Comparison of ENCODE assay signal across 17 cellular contexts in genomic region chr16:46558018-46558417, GRCh38.
A peak's percentile ranks its signal among the peaks of the same experiment; 100 is the strongest.
DNase-seq lines count a peak whose midpoint lies in the region; ATAC-seq and TF ChIP-seq lines count a peak whose summit lies in the region.
"Had no signal": no experiment of that assay in that cellular context is flagged by ENCODE, and none has a peak within 500 bp of the region (broad histone marks: within the 10 kb centered on the region; RNA-seq: fewer than 3 reads in every experiment).

No MANE protein-coding gene starts in this region.

- H2AK5ac ChIP-seq in IMR-90 (ENCODE audit: low read depth, low read length) (no peak overlapping the region), mesenchymal stem cell (ENCODE audit: low read length, severe bottlenecking) (no peak overlapping the region)

- CTCF ChIA-PET in IMR-90 (lab: Yijun Ruan, JAX) (interaction anchor here (0.7 kb wide), 1 partner anchor 51 kb away, joined by 3 read pairs; no protein-coding TSS in a partner anchor), mammary epithelial cell (lab: Charles Lee; ENCODE audit: low non-redundant PET) (no interaction called here)

- H3K4ac ChIP-seq in IMR-90 (ENCODE audit: low read depth, low read length) (no peak overlapping the region), mesenchymal stem cell (ENCODE audit: low read depth in 1 of 2, low read length in 2 of 2) (no peak overlapping the region)

- POLR2A ChIA-PET in IMR-90 (lab: Charles Lee; ENCODE audit: unreplicated experiment) = no interaction called here

- H2BK5ac ChIP-seq in IMR-90 (ENCODE audit: low read depth, low read length, poor library complexity, severe bottlenecking) (no peak overlapping the region), mesenchymal stem cell (ENCODE audit: low read depth, low read length, poor library complexity, severe bottlenecking) (no peak overlapping the region)

- no peaks in the 10 kb centered on the region for H3K9me1 ChIP-seq in IMR-90 (ENCODE audit: insufficient read depth, low read length)

- no peaks in the 10 kb centered on the region for H3K27me3 ChIP-seq in GM23248 (replicated peaks; ENCODE audit: insufficient read depth)
- H3K27me3 ChIP-seq in IMR-90 (ENCODE audit: control insufficient read depth, insufficient read depth, low read length) = no peaks in the 10 kb centered on the region
- no peaks in the 10 kb centered on the region for H3K27me3 ChIP-seq in adipocyte (replicated peaks; ENCODE audit: control insufficient read depth, insufficient read depth, low read length)
- no peaks in the 10 kb centered on the region for H3K27me3 ChIP-seq in mesenchymal stem cell (ENCODE audit: control insufficient read depth in 1 of 2, insufficient read depth in 1 of 2, low read length in 2 of 2)
- H3K27me3 ChIP-seq in mammary epithelial cell (ENCODE audit: insufficient read depth, low read length) = no peaks in the 10 kb centered on the region
- H3K27me3 ChIP-seq: BLaER1 treated with 17β-estradiol and CSF1 and Interleukin-3, amounts not matched to agents 10 nM and 100 nM had no signal

- H2AK9ac ChIP-seq in IMR-90 (replicated peaks; ENCODE audit: low read depth, low read length, poor library complexity) = no peak overlapping the region

- H3K14ac ChIP-seq in IMR-90 (replicated peaks; ENCODE audit: low read depth, low read length) (no peak overlapping the region), mesenchymal stem cell (ENCODE audit: low read length in 2 of 2) (no peak overlapping the region)

- H2AFZ ChIP-seq in GM23248 = peak overlapping the region; percentile 32; the same call in 1 of the 2 replicates
- no peak overlapping the region for H2AFZ ChIP-seq in IMR-90 (replicated peaks; ENCODE audit: low read length, poor library complexity)
- H2AFZ ChIP-seq in mesenchymal stem cell (ENCODE audit: low read depth, low read length) = no peak overlapping the region
- H2AFZ ChIP-seq in mammary epithelial cell (ENCODE audit: low read depth, low read length) = no peak overlapping the region

- H4K20me1 ChIP-seq in GM23248 (ENCODE audit: insufficient read depth) (no peaks in the 10 kb centered on the region), IMR-90 (ENCODE audit: insufficient read depth, low read length) (no peaks in the 10 kb centered on the region), mammary epithelial cell (ENCODE audit: insufficient read depth, low read length) (no peaks in the 10 kb centered on the region)
- H4K20me1 ChIP-seq: BLaER1 treated with 17β-estradiol and CSF1 and Interleukin-3, amounts not matched to agents 10 nM and 100 nM had no signal

- H4K5ac ChIP-seq in IMR-90 (ENCODE audit: low read depth, low read length) = no peak overlapping the region

- 21 to 32% methylated on average over 1 of the region's 1 CpG for WGBS in GM23248 (ENCODE audit: low coverage in 1 of 2, low lambda C conversion rate in 2 of 2, missing lambda C conversion rate in 2 of 2), 2 experiments
- no CpG with 5 or more reads among the region's 1 CpG for WGBS in IMR-90 (ENCODE audit: extremely low coverage in 2 of 2, insufficient read length in 1 of 2), 2 experiments
- WGBS in mesenchymal stem cell = no CpG with 5 or more reads among the region's 1 CpG
- 13% methylated on average over 1 of the region's 1 CpG for WGBS in mammary epithelial cell (ENCODE audit: low coverage, missing lambda C conversion rate)

- H4K91ac ChIP-seq in IMR-90 (ENCODE audit: insufficient read depth, low read depth, low read length) (no peak overlapping the region), mesenchymal stem cell (ENCODE audit: low read length) (no peak overlapping the region)

- H3K4me3 ChIP-seq in GM23248 = no peak overlapping the region
- no peak overlapping the region for H3K4me3 ChIP-seq in IMR-90 (ENCODE audit: insufficient read depth, low read depth, low read length)
- no peak overlapping the region for H3K4me3 ChIP-seq in adipocyte (ENCODE audit: low read length)
- no peak overlapping the region for H3K4me3 ChIP-seq in mesenchymal stem cell (ENCODE audit: insufficient read depth in 1 of 2, low read depth in 1 of 2, low read length in 2 of 2)
- no peak overlapping the region for H3K4me3 ChIP-seq in mammary epithelial cell (replicated peaks in 1 of 3; ENCODE audit: insufficient read depth in 1 of 3, low read depth in 2 of 3, low read length in 3 of 3)
- H3K4me3 ChIP-seq in foreskin fibroblast (ENCODE audit: low read depth in 1 of 2, low read length in 2 of 2) = no peak overlapping the region
- H3K4me3 ChIP-seq: BLaER1 treated with 17β-estradiol and CSF1 and Interleukin-3, amounts not matched to agents 10 nM and 100 nM had no signal

- no peak overlapping the region for H3K4me2 ChIP-seq in GM23248 (ENCODE audit: unreplicated experiment)
- H3K4me2 ChIP-seq in IMR-90 (ENCODE audit: low read depth, low read length) = no peak overlapping the region
- H3K4me2 ChIP-seq in mesenchymal stem cell (ENCODE audit: low read length, poor library complexity, severe bottlenecking) = peak overlapping the region; percentile 16
- H3K4me2 ChIP-seq in mammary epithelial cell (ENCODE audit: insufficient read depth, low read depth, low read length) = no peak overlapping the region
- H3K4me2 ChIP-seq: BLaER1 treated with 17β-estradiol and CSF1 and Interleukin-3, amounts not matched to agents 10 nM and 100 nM had no signal

- H3K9ac ChIP-seq in GM23248 (no peak overlapping the region), IMR-90 (ENCODE audit: low read depth, low read length) (no peak overlapping the region), adipocyte (ENCODE audit: low read length) (no peak overlapping the region), mesenchymal stem cell (ENCODE audit: low read length) (no peak overlapping the region), mammary epithelial cell (ENCODE audit: insufficient read depth, low read length) (no peak overlapping the region)
- H3K9ac ChIP-seq: BLaER1 treated with 17β-estradiol and CSF1 and Interleukin-3, amounts not matched to agents 10 nM and 100 nM had no signal

- H3K27ac ChIP-seq in GM23248 = no peak overlapping the region
- no peak overlapping the region for H3K27ac ChIP-seq in IMR-90 (ENCODE audit: insufficient read depth, low read length)
- peak overlapping the region; percentile 87 for H3K27ac ChIP-seq in mesenchymal stem cell (ENCODE audit: low read length, poor library complexity, severe bottlenecking)
- H3K27ac ChIP-seq in mammary epithelial cell (ENCODE audit: insufficient read depth, low read depth, low read length) = no peak overlapping the region
- H3K27ac ChIP-seq: BLaER1 treated with 17β-estradiol and CSF1 and Interleukin-3, amounts not matched to agents 10 nM and 100 nM; C4-2B had no signal

- DNase-seq in GM23248 (no peak), IMR-90 (peak; percentile 7), adipocyte (ENCODE audit: low read depth) (peak; percentile 11), mesenchymal stem cell (no peak), AG20443 (ENCODE audit: low spot score) (no peak), mammary epithelial cell (no peak), foreskin fibroblast (no peak)
- DNase-seq: 8988T; AML-193; Caco-2; Calu3; CD4-positive, alpha-beta T cell; CD8-positive, alpha-beta T cell; DMS79 treated with DMSO at 0.1 percent for 48 hours; GF-D8 had no signal

- H3K79me2 ChIP-seq in GM23248 (ENCODE audit: insufficient read depth) (no peaks in the 10 kb centered on the region), mammary epithelial cell (ENCODE audit: insufficient read depth, low read length) (no peaks in the 10 kb centered on the region)

- H3K9me2 ChIP-seq in GM23248 (ENCODE audit: insufficient read depth) = no peaks in the 10 kb centered on the region

- H3K9me3 ChIP-seq in GM23248 (ENCODE audit: low read depth) (no peaks in the 10 kb centered on the region), IMR-90 (ENCODE audit: control insufficient read depth, insufficient read depth, low read length) (no peaks in the 10 kb centered on the region), adipocyte (ENCODE audit: control insufficient read depth, low read length) (no peaks in the 10 kb centered on the region), mesenchymal stem cell (ENCODE audit: control insufficient read depth, low read length) (no peaks in the 10 kb centered on the region), mammary epithelial cell (replicated peaks; ENCODE audit: insufficient read depth, low read length) (no peaks in the 10 kb centered on the region)
- H3K9me3 ChIP-seq: Caco-2 had no signal

- no peak for ATAC-seq in IMR-90 (ENCODE audit: low read depth)
- ATAC-seq: CD8-positive, alpha-beta T cell had no signal

- H3K79me1 ChIP-seq in IMR-90 (ENCODE audit: low read depth in 1 of 2, low read length in 2 of 2) (no peaks in the 10 kb centered on the region), mesenchymal stem cell (replicated peaks; ENCODE audit: low read length, poor library complexity, severe bottlenecking) (no peaks in the 10 kb centered on the region)

- H4K8ac ChIP-seq in IMR-90 (ENCODE audit: low read depth in 2 of 2, low read length in 2 of 2) (no peak overlapping the region), mesenchymal stem cell (ENCODE audit: low read length) (no peak overlapping the region)

- no peak overlapping the region for H3K23ac ChIP-seq in IMR-90 (ENCODE audit: low read depth, low read length)
- no peak overlapping the region for H3K23ac ChIP-seq in mesenchymal stem cell (ENCODE audit: low read length in 2 of 2)

- H2BK12ac ChIP-seq in mesenchymal stem cell (ENCODE audit: low read length in 2 of 2) = no peak overlapping the region

- H3K56ac ChIP-seq in IMR-90 (ENCODE audit: extremely low read depth, insufficient read depth, low read length) = no peak overlapping the region

- intact Hi-C loops in IMR-90 (cut with micrococcal nuclease) = no loop called here
- intact Hi-C loops in mammary epithelial cell (cut with micrococcal nuclease) = loop anchor here (10.0 kb wide), 1 partner anchor 247 kb away; no protein-coding TSS in a partner anchor

- dilution Hi-C loops in IMR-90 (cut with HindIII; ENCODE audit: low sequenced_read_pairs, unreplicated experiment) (no loop called here), mammary epithelial cell (cut with HindIII; ENCODE audit: low sequenced_read_pairs) (no loop called here)

- peaks cover 8% of the 10 kb centered on the region; the same call in 1 of the 2 replicates for H3F3A ChIP-seq in GM23248 (ENCODE audit: insufficient read depth)

- TF ChIP-seq RAD21 in IMR-90 (IDR thresholded peaks at IDR 0.05; ENCODE audit: low read length) = no peak

- no peak overlapping the region for H2BK120ac ChIP-seq in IMR-90 (ENCODE audit: low read depth, low read length)
- H2BK120ac ChIP-seq in mesenchymal stem cell (ENCODE audit: low read depth, low read length) = no peak overlapping the region

- in situ Hi-C loops in GM23248 (cut with MboI) = no loop called here
- in situ Hi-C loops in IMR-90 (cut with MboI; ENCODE audit: low sequenced_read_pairs) = loop anchor here (5.0 kb wide), 1 partner anchor 49 kb away; no protein-coding TSS in a partner anchor
- in situ Hi-C loops in mammary epithelial cell (cut with MboI; ENCODE audit: low sequenced_read_pairs in 2 of 2) = loop anchor here (10.0 kb wide), 1 partner anchor 47 kb away; no protein-coding TSS in a partner anchor

- H2BK20ac ChIP-seq in IMR-90 (ENCODE audit: low read depth, low read length) = no peak overlapping the region

- H3K18ac ChIP-seq in IMR-90 (ENCODE audit: low read depth, low read length) = no peak overlapping the region
- no peak overlapping the region for H3K18ac ChIP-seq in mesenchymal stem cell (ENCODE audit: low read depth in 1 of 2, low read length in 2 of 2)

- TF ChIP-seq CTCF in IMR-90 (conservative IDR thresholded peaks at IDR 0.05; ENCODE audit: low read depth, low read length) (no peak), mammary epithelial cell (conservative IDR thresholded peaks at IDR 0.05 in 1 of 2, IDR thresholded peaks at IDR 0.05 in 1 of 2; ENCODE audit: extremely low read depth in 1 of 2, insufficient read depth in 1 of 2, low read depth in 1 of 2, low read length in 2 of 2) (no peak), foreskin fibroblast (IDR thresholded peaks at IDR 0.05; ENCODE audit: low read depth, low read length) (no peak)

- BruUV-seq in IMR-90 (replicated peaks; lab: Mats Ljungman, UMichigan) = no TSS peak
- no TSS peak for BruUV-seq in mammary epithelial cell (replicated peaks; lab: Mats Ljungman, UMichigan)

- H3K4me1 ChIP-seq in GM23248 (ENCODE audit: insufficient read depth) = peaks cover 4% of the 10 kb centered on the region; the same call in 1 of the 2 replicates
- no peaks in the 10 kb centered on the region for H3K4me1 ChIP-seq in IMR-90 (ENCODE audit: control insufficient read depth, insufficient read depth, low read length)
- H3K4me1 ChIP-seq in adipocyte (ENCODE audit: control insufficient read depth, insufficient read depth, low read length) = no peaks in the 10 kb centered on the region
- peaks cover 2% of the 10 kb centered on the region for H3K4me1 ChIP-seq in mesenchymal stem cell (ENCODE audit: control insufficient read depth, insufficient read depth, low read depth, low read length)
- no peaks in the 10 kb centered on the region for H3K4me1 ChIP-seq in mammary epithelial cell (ENCODE audit: insufficient read depth, low read length)
- H3K4me1 ChIP-seq: BLaER1 treated with 17β-estradiol and CSF1 and Interleukin-3, amounts not matched to agents 10 nM and 100 nM; Caco-2 had no signal

- TF ChIP-seq POLR2A in IMR-90 (IDR thresholded peaks at IDR 0.05; ENCODE audit: low read depth, low read length) = no peak

- H3K36me3 ChIP-seq in GM23248 (ENCODE audit: low read depth) = no peaks in the 10 kb centered on the region
- no peaks in the 10 kb centered on the region for H3K36me3 ChIP-seq in IMR-90 (ENCODE audit: control insufficient read depth, insufficient read depth, low read length)
- no peaks in the 10 kb centered on the region for H3K36me3 ChIP-seq in adipocyte (ENCODE audit: control insufficient read depth, insufficient read depth, low read length, severe bottlenecking)
- H3K36me3 ChIP-seq in mesenchymal stem cell (ENCODE audit: control insufficient read depth in 1 of 2, insufficient read depth in 2 of 2, low read depth in 1 of 2, low read length in 2 of 2) = no peaks in the 10 kb centered on the region
- H3K36me3 ChIP-seq in mammary epithelial cell (ENCODE audit: insufficient read depth, low read length) = no peaks in the 10 kb centered on the region
- H3K36me3 ChIP-seq: BLaER1 treated with 17β-estradiol and CSF1 and Interleukin-3, amounts not matched to agents 10 nM and 100 nM had no signal

- no peak overlapping the region for H2BK15ac ChIP-seq in IMR-90 (ENCODE audit: low read depth, low read length)
- H2BK15ac ChIP-seq in mesenchymal stem cell (ENCODE audit: low read depth, poor library complexity, severe bottlenecking) = no peak overlapping the region

Comparison
In these comparisons a context has a peak if more than half of its experiments do, and no peak if none do; other contexts are left out.
1. DNase-seq: peak in IMR-90 (single experiment) and adipocyte (single experiment); none in GM23248 (single experiment), mesenchymal stem cell (single experiment), AG20443 (single experiment), mammary epithelial cell (single experiment) and foreskin fibroblast (0 of 2).